In the genomic region with DNA sequence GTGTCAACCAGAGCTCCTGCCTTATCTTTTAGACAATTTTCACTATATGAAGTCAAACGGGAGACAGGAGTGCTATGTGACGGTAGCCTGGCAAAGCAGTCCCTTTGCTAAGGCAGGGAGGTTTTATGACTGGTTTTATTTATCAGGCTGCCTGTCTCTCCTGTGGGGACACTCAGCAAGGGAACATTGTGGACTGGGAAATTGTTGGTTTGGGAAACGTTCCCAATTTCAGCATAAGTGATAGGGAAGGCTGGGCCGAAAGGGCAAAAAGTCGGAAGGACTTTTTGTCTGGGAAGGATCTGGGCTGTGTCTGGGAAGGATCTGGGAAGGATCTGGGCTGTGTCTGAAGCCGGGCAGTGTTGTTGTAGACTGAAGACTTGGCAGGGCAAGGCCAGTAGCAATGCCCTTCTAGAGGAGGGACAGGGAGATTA, we compare ENCODE assay signal across 2 cellular contexts.
TF ChIP-seq lines count a peak whose summit lies in the region.

No MANE protein-coding gene starts in this region.

TF ChIP-seq in liver, 16 proteins besides CTCF, POLR2A, EP300 and RAD21 (continued from another document):
- TF ChIP-seq, protein P1, sequence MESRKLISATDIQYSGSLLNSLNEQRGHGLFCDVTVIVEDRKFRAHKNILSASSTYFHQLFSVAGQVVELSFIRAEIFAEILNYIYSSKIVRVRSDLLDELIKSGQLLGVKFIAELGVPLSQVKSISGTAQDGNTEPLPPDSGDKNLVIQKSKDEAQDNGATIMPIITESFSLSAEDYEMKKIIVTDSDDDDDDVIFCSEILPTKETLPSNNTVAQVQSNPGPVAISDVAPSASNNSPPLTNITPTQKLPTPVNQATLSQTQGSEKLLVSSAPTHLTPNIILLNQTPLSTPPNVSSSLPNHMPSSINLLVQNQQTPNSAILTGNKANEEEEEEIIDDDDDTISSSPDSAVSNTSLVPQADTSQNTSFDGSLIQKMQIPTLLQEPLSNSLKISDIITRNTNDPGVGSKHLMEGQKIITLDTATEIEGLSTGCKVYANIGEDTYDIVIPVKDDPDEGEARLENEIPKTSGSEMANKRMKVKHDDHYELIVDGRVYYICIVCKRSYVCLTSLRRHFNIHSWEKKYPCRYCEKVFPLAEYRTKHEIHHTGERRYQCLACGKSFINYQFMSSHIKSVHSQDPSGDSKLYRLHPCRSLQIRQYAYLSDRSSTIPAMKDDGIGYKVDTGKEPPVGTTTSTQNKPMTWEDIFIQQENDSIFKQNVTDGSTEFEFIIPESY (IDR thresholded peaks at IDR 0.05) = no peak
- TF ChIP-seq YY1 (IDR thresholded peaks at IDR 0.05) = peak; percentile 26
- TF ChIP-seq RXRA (IDR thresholded peaks at IDR 0.05) = peak; percentile 36 to 70
- TF ChIP-seq, protein P2, sequence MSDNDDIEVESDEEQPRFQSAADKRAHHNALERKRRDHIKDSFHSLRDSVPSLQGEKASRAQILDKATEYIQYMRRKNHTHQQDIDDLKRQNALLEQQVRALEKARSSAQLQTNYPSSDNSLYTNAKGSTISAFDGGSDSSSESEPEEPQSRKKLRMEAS (IDR thresholded peaks at IDR 0.05) = no peak
- no peak for TF ChIP-seq GABPA (IDR thresholded peaks at IDR 0.05 in 1 of 2, conservative IDR thresholded peaks at IDR 0.05 in 1 of 2)
- TF ChIP-seq FOXA1 (IDR thresholded peaks at IDR 0.05) = no peak
- peak; percentile 44 to 65 for TF ChIP-seq HNF4A (conservative IDR thresholded peaks at IDR 0.05)
- TF ChIP-seq, protein P3, sequence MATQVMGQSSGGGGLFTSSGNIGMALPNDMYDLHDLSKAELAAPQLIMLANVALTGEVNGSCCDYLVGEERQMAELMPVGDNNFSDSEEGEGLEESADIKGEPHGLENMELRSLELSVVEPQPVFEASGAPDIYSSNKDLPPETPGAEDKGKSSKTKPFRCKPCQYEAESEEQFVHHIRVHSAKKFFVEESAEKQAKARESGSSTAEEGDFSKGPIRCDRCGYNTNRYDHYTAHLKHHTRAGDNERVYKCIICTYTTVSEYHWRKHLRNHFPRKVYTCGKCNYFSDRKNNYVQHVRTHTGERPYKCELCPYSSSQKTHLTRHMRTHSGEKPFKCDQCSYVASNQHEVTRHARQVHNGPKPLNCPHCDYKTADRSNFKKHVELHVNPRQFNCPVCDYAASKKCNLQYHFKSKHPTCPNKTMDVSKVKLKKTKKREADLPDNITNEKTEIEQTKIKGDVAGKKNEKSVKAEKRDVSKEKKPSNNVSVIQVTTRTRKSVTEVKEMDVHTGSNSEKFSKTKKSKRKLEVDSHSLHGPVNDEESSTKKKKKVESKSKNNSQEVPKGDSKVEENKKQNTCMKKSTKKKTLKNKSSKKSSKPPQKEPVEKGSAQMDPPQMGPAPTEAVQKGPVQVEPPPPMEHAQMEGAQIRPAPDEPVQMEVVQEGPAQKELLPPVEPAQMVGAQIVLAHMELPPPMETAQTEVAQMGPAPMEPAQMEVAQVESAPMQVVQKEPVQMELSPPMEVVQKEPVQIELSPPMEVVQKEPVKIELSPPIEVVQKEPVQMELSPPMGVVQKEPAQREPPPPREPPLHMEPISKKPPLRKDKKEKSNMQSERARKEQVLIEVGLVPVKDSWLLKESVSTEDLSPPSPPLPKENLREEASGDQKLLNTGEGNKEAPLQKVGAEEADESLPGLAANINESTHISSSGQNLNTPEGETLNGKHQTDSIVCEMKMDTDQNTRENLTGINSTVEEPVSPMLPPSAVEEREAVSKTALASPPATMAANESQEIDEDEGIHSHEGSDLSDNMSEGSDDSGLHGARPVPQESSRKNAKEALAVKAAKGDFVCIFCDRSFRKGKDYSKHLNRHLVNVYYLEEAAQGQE (IDR thresholded peaks at IDR 0.05) = peak; percentile 80
- TF ChIP-seq, protein P4, sequence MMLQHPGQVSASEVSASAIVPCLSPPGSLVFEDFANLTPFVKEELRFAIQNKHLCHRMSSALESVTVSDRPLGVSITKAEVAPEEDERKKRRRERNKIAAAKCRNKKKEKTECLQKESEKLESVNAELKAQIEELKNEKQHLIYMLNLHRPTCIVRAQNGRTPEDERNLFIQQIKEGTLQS (IDR thresholded peaks at IDR 0.05) = no peak
- peak; percentile 12 for TF ChIP-seq FOXA2 (IDR thresholded peaks at IDR 0.05)
- TF ChIP-seq HNF4G (IDR thresholded peaks at IDR 0.05) = no peak
- no peak for TF ChIP-seq TAF1 (conservative IDR thresholded peaks at IDR 0.05)
- no peak for TF ChIP-seq EGR1 (IDR thresholded peaks at IDR 0.05; ENCODE audit: low read depth in 2 of 2)
- TF ChIP-seq SP1 (IDR thresholded peaks at IDR 0.05) = peak; percentile 79
- peak; percentile 93 for TF ChIP-seq NR2F2 (IDR thresholded peaks at IDR 0.05)
TF ChIP-seq in liver: peak in this region for 8.

TF ChIP-seq in HepG2, 621 proteins besides CTCF, POLR2A, EP300 and RAD21 (continued from another document):
- TF ChIP-seq, protein P5, sequence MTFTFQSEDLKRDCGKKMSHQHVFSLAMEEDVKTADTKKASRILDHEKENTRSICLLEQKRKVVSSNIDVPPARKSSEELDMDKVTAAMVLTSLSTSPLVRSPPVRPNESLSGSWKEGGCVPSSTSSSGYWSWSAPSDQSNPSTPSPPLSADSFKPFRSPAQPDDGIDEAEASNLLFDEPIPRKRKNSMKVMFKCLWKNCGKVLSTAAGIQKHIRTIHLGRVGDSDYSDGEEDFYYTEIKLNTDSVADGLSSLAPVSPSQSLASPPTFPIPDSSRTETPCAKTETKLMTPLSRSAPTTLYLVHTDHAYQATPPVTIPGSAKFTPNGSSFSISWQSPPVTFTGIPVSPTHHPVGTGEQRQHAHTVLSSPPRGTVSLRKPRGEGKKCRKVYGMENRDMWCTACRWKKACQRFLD (CRISPR knock-in tag; IDR thresholded peaks at IDR 0.05; ENCODE audit: borderline replicate concordance) = no peak
- TF ChIP-seq SETDB1 (CRISPR knock-in tag; IDR thresholded peaks at IDR 0.05; ENCODE audit: borderline replicate concordance) = no peak
- TF ChIP-seq, protein P6, sequence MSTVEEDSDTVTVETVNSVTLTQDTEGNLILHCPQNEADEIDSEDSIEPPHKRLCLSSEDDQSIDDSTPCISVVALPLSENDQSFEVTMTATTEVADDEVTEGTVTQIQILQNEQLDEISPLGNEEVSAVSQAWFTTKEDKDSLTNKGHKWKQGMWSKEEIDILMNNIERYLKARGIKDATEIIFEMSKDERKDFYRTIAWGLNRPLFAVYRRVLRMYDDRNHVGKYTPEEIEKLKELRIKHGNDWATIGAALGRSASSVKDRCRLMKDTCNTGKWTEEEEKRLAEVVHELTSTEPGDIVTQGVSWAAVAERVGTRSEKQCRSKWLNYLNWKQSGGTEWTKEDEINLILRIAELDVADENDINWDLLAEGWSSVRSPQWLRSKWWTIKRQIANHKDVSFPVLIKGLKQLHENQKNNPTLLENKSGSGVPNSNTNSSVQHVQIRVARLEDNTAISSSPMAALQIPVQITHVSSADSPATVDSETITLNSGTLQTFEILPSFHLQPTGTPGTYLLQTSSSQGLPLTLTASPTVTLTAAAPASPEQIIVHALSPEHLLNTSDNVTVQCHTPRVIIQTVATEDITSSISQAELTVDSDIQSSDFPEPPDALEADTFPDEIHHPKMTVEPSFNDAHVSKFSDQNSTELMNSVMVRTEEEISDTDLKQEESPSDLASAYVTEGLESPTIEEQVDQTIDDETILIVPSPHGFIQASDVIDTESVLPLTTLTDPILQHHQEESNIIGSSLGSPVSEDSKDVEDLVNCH (CRISPR knock-in tag; IDR thresholded peaks at IDR 0.05) = no peak
- TF ChIP-seq, protein P7, sequence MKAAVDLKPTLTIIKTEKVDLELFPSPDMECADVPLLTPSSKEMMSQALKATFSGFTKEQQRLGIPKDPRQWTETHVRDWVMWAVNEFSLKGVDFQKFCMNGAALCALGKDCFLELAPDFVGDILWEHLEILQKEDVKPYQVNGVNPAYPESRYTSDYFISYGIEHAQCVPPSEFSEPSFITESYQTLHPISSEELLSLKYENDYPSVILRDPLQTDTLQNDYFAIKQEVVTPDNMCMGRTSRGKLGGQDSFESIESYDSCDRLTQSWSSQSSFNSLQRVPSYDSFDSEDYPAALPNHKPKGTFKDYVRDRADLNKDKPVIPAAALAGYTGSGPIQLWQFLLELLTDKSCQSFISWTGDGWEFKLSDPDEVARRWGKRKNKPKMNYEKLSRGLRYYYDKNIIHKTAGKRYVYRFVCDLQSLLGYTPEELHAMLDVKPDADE (CRISPR knock-in tag; IDR thresholded peaks at IDR 0.05) = no peak
- no peak for TF ChIP-seq ZNF501 (CRISPR knock-in tag; IDR thresholded peaks at IDR 0.05)
